In genomic region chr6:69580696-69581095, GRCh38 we compare ENCODE assay signal across 16 cellular contexts.
"Had no signal": no experiment of that assay in that cellular context is flagged by ENCODE, and none has a peak within 500 bp of the region (broad histone marks: within the 10 kb centered on the region; RNA-seq: fewer than 3 reads in every experiment).

No MANE protein-coding gene starts in this region.

- DNase-seq: activated CD8-positive, alpha-beta memory T cell treated with anti-CD3 and anti-CD28 coated beads, Interleukin-2, amount 50 U/mL, for 48 hours; activated naive CD4-positive, alpha-beta T cell treated with anti-CD3 and anti-CD28 coated beads for 36 hours; activated T-cell treated with anti-CD3 and anti-CD28 coated beads, Interleukin-2, amount 50 U/mL, for 48 hours; effector CD4-positive, alpha-beta T cell; heart left ventricle; left ventricle myocardium superior; mammary epithelial cell; midbrain; natural killer cell; stimulated activated CD4-positive, alpha-beta T cell treated with anti-CD3 and anti-CD28 coated beads, Interleukin-2, amount 100 ng/mL, for 48 hours; stimulated activated CD8-positive, alpha-beta memory T cell treated with anti-CD3 and anti-CD28 coated beads, Interleukin-4, amount 100 ng/mL, for 48 hours; stimulated activated naive B cell treated with anti-CD40 and anti-IgM and Interleukin-4, amounts not matched to agents 10 μg/mL and 1 μg/mL and 100 μg/mL, for 72 hours; transverse colon; uterus had no signal

- FAIRE-seq: islet of Langerhans, TTC549 had no signal
